Comparison of ENCODE assay signal across 12 cellular contexts in the genomic region with DNA sequence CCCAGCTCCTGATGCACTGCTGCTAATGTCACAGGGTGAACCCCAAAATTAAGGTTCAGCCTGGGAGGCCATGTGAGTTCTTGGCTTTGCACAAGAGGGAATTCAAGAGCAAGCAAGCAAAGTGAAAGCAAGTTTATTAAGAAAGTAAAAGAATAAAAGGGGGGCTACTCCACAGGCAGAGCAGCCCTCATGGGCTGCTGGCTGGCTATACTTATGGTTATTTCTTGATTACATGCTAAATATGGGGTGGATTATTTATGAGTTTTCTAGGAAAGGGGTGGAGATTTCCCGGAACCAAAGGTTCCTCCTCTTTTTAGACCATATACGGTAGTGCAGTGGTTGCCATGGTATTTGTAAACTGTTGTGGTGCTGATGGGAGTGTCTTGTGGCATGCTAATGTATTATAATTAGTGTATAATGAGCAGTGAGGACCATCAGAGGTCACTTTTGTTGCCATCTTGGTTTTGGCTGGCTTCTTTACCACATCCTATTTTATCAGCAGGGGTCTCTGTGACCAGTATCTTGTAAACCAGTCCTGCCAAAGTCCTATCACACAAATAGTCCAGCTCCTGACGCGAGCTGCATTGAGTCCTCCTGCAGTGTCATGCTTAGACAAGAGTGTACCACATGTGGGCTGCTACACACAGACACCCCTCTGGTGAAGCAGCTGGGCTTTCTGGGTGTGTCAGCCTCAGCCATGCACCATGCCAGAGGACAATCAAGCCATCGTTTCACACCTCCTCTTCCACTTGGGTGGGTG.
DNase-seq lines count a peak whose midpoint lies in the region; ATAC-seq and TF ChIP-seq lines count a peak whose summit lies in the region.
"Had no signal": no experiment of that assay in that cellular context is flagged by ENCODE, and none has a peak within 500 bp of the region (broad histone marks: within the 10 kb centered on the region; RNA-seq: fewer than 3 reads in every experiment).

No MANE protein-coding gene starts in this region.

- intact Hi-C loops in head of caudate nucleus (cut with DNase I), result no loop called here

- no peak for TF ChIP-seq CTCF in GM10266 (IDR thresholded peaks at IDR 0.05; ENCODE audit: control insufficient read depth, insufficient read depth, low read depth, missing control alignments)

- peak; percentile 74 for ATAC-seq in SK-N-SH treated with all-trans-retinoic acid at 6 μM for 48 hours
- ATAC-seq: HCT116 had no signal

- DNase-seq in GM04504 (ENCODE audit: low read depth) (peak; percentile 68), fibroblast of peridontal ligament (ENCODE audit: extremely low read depth) (peak; percentile 81), skeletal muscle cell (ENCODE audit: low read depth) (no peak), head of caudate nucleus (no peak), GM10266 (ENCODE audit: extremely low spot score) (no peak)
- no peak for DNase-seq in stimulated activated CD4-positive, alpha-beta T cell treated with anti-CD3 and anti-CD28 coated beads, Interleukin-2, amount 100 ng/mL, for 24 hours
- DNase-seq in stimulated activated CD4-positive, alpha-beta T cell treated with anti-CD3 and anti-CD28 coated beads, Interleukin-4, amount 100 ng/mL, for 1 hour, result no peak
- DNase-seq: NCI-H446, T-helper 1 cell had no signal

- H3K4me3 ChIP-seq in skeletal muscle cell (ENCODE audit: low read depth, low read length), result peak overlapping the region; percentile 25
- H3K4me3 ChIP-seq: lung had no signal

TF ChIP-seq in SK-N-SH treated with all-trans-retinoic acid at 6 μM for 48 hours, 23 proteins besides CTCF, POLR2A, EP300 and RAD21:
- TF ChIP-seq ZNF8 (CRISPR knock-in tag; IDR thresholded peaks at IDR 0.05) (no peak), ARNTL (CRISPR knock-in tag; IDR thresholded peaks at IDR 0.05; ENCODE audit: borderline replicate concordance, low read depth) (no peak), RARB (CRISPR knock-in tag; IDR thresholded peaks at IDR 0.05) (no peak), TCF4 (CRISPR knock-in tag; IDR thresholded peaks at IDR 0.05; ENCODE audit: borderline replicate concordance) (no peak), ESRRG (CRISPR knock-in tag; IDR thresholded peaks at IDR 0.05) (no peak), TOX (CRISPR knock-in tag; IDR thresholded peaks at IDR 0.05; ENCODE audit: borderline replicate concordance) (no peak), CSDC2 (CRISPR knock-in tag; IDR thresholded peaks at IDR 0.05) (no peak), ZNF70 (CRISPR knock-in tag; IDR thresholded peaks at IDR 0.05) (no peak), OSR1 (CRISPR knock-in tag; IDR thresholded peaks at IDR 0.05) (no peak), PPARA (CRISPR knock-in tag; IDR thresholded peaks at IDR 0.05; ENCODE audit: borderline replicate concordance) (no peak), ZC3H10 (CRISPR knock-in tag; IDR thresholded peaks at IDR 0.05) (no peak), SNAI2 (CRISPR knock-in tag; IDR thresholded peaks at IDR 0.05) (no peak)
- TF ChIP-seq, protein P1, sequence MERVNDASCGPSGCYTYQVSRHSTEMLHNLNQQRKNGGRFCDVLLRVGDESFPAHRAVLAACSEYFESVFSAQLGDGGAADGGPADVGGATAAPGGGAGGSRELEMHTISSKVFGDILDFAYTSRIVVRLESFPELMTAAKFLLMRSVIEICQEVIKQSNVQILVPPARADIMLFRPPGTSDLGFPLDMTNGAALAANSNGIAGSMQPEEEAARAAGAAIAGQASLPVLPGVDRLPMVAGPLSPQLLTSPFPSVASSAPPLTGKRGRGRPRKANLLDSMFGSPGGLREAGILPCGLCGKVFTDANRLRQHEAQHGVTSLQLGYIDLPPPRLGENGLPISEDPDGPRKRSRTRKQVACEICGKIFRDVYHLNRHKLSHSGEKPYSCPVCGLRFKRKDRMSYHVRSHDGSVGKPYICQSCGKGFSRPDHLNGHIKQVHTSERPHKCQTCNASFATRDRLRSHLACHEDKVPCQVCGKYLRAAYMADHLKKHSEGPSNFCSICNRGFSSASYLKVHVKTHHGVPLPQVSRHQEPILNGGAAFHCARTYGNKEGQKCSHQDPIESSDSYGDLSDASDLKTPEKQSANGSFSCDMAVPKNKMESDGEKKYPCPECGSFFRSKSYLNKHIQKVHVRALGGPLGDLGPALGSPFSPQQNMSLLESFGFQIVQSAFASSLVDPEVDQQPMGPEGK (CRISPR knock-in tag; IDR thresholded peaks at IDR 0.05; ENCODE audit: borderline replicate concordance), result no peak
- TF ChIP-seq, protein P2, sequence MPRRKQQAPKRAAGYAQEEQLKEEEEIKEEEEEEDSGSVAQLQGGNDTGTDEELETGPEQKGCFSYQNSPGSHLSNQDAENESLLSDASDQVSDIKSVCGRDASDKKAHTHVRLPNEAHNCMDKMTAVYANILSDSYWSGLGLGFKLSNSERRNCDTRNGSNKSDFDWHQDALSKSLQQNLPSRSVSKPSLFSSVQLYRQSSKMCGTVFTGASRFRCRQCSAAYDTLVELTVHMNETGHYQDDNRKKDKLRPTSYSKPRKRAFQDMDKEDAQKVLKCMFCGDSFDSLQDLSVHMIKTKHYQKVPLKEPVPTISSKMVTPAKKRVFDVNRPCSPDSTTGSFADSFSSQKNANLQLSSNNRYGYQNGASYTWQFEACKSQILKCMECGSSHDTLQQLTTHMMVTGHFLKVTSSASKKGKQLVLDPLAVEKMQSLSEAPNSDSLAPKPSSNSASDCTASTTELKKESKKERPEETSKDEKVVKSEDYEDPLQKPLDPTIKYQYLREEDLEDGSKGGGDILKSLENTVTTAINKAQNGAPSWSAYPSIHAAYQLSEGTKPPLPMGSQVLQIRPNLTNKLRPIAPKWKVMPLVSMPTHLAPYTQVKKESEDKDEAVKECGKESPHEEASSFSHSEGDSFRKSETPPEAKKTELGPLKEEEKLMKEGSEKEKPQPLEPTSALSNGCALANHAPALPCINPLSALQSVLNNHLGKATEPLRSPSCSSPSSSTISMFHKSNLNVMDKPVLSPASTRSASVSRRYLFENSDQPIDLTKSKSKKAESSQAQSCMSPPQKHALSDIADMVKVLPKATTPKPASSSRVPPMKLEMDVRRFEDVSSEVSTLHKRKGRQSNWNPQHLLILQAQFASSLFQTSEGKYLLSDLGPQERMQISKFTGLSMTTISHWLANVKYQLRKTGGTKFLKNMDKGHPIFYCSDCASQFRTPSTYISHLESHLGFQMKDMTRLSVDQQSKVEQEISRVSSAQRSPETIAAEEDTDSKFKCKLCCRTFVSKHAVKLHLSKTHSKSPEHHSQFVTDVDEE (CRISPR knock-in tag; IDR thresholded peaks at IDR 0.05), result no peak
- TF ChIP-seq, protein P3, sequence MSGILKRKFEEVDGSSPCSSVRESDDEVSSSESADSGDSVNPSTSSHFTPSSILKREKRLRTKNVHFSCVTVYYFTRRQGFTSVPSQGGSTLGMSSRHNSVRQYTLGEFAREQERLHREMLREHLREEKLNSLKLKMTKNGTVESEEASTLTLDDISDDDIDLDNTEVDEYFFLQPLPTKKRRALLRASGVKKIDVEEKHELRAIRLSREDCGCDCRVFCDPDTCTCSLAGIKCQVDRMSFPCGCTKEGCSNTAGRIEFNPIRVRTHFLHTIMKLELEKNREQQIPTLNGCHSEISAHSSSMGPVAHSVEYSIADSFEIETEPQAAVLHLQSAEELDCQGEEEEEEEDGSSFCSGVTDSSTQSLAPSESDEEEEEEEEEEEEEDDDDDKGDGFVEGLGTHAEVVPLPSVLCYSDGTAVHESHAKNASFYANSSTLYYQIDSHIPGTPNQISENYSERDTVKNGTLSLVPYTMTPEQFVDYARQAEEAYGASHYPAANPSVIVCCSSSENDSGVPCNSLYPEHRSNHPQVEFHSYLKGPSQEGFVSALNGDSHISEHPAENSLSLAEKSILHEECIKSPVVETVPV (CRISPR knock-in tag; IDR thresholded peaks at IDR 0.05), result no peak

Comparison
In these comparisons a context has a peak if more than half of its experiments do, and no peak if none do; other contexts are left out.
1. DNase-seq: peak in GM04504 (single experiment) and fibroblast of peridontal ligament (single experiment); none in skeletal muscle cell (single experiment), head of caudate nucleus (0 of 42), stimulated activated CD4-positive, alpha-beta T cell treated with anti-CD3 and anti-CD28 coated beads, Interleukin-2, amount 100 ng/mL, for 24 hours (0 of 2), GM10266 (single experiment) and stimulated activated CD4-positive, alpha-beta T cell treated with anti-CD3 and anti-CD28 coated beads, Interleukin-4, amount 100 ng/mL, for 1 hour (single experiment).